Comparison of ENCODE assay signal across 15 cellular contexts in the genomic region with DNA sequence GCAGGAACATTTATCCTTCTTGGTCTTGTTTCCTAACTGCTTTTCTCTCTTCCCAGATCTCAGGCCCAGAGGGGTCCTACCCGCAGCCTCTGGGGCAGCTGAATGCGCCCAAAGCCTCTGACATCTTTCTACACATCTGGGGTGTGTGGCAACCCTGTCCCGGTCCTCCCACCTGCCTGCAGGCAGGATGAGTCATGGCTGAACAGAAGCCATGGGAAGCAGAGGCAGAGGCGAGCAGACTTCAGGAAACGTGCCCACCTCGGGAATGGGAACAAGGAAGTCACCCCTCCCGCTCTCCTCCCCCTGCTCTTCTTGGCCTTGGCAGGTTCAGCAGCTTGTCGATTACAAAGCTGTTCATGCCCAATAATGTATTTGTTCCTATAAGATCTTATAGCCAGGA. TPM values are rescaled to one million over a fixed set of nuclear protein-coding genes. Genes with fewer than 3 reads are reported as not detected.
DNase-seq lines count a peak whose midpoint lies in the region; ATAC-seq, FAIRE-seq and TF ChIP-seq lines count a peak whose summit lies in the region.
"Had no signal": no experiment of that assay in that cellular context is flagged by ENCODE, and none has a peak within 500 bp of the region (broad histone marks: within the 10 kb centered on the region; RNA-seq: fewer than 3 reads in every experiment).

No MANE protein-coding gene starts in this region.

- no peaks in the 10 kb centered on the region for H3K9me3 ChIP-seq in HepG2 (ENCODE audit: low read length)
- H3K9me3 ChIP-seq in right lobe of liver, result no peaks in the 10 kb centered on the region
- H3K9me3 ChIP-seq in CD4-positive, alpha-beta memory T cell (ENCODE audit: control insufficient read depth in 1 of 2, low read length in 2 of 2), result no peaks in the 10 kb centered on the region
- no peaks in the 10 kb centered on the region for H3K9me3 ChIP-seq in suprapubic skin
- H3K9me3 ChIP-seq: thyroid gland had no signal

- no peak overlapping the region for H3K4me3 Mint-ChIP-seq in CD4-positive, alpha-beta memory T cell

- TF ChIP-seq CTCF in HepG2 (CRISPR knock-in tag; IDR thresholded peaks at IDR 0.05) (no peak), right lobe of liver (IDR thresholded peaks at IDR 0.05) (no peak), foreskin fibroblast (IDR thresholded peaks at IDR 0.05; ENCODE audit: low read depth, low read length) (no peak), suprapubic skin (IDR thresholded peaks at IDR 0.05) (no peak)

- in situ Hi-C loops in HepG2 (cut with HindIII; ENCODE audit: extremely low pct_ligation_motif_present, low pct_unique_long_range_greater_than_20kb), result loop anchor here (10.0 kb wide), 1 partner anchor 224 kb away; no protein-coding TSS in a partner anchor

- intact Hi-C loops in HepG2 (cut with micrococcal nuclease; ENCODE audit: unreplicated experiment), result no loop called here
- intact Hi-C loops in right lobe of liver (cut with DNase I), result no loop called here
- intact Hi-C loops in CD4-positive, alpha-beta memory T cell (cut with micrococcal nuclease), result no loop called here

- POLR2A ChIA-PET in HepG2 (lab: Yijun Ruan, JAX), result no interaction called here
- POLR2A ChIA-PET in CD4-positive, alpha-beta memory T cell (lab: Charles Lee; ENCODE audit: partially characterized antibody), result no interaction called here

- H3K79me2 ChIP-seq in HepG2 (ENCODE audit: insufficient read depth, low read length), result no peaks in the 10 kb centered on the region

- H2AFZ ChIP-seq in HepG2 (ENCODE audit: low read length), result no peak overlapping the region

- H3K4me2 ChIP-seq in HepG2 (ENCODE audit: low read depth, low read length), result no peak overlapping the region

- H3K27me3 ChIP-seq in HepG2 (ENCODE audit: control insufficient read depth in 1 of 2, insufficient read depth in 2 of 2, low read length in 2 of 2), result no peaks in the 10 kb centered on the region
- no peaks in the 10 kb centered on the region for H3K27me3 ChIP-seq in right lobe of liver
- no peaks in the 10 kb centered on the region for H3K27me3 ChIP-seq in CD4-positive, alpha-beta memory T cell (ENCODE audit: insufficient read depth, low read length)
- no peaks in the 10 kb centered on the region for H3K27me3 ChIP-seq in suprapubic skin
- H3K27me3 ChIP-seq: thyroid gland had no signal

- FAIRE-seq in HepG2 (lab: Jason Lieb, UNC), result no peak

- H3K4me3 ChIP-seq in HepG2 (replicated peaks in 1 of 3; ENCODE audit: insufficient read depth in 1 of 3, low read depth in 2 of 3, low read length in 3 of 3), result no peak overlapping the region
- no peak overlapping the region for H3K4me3 ChIP-seq in right lobe of liver
- H3K4me3 ChIP-seq in foreskin fibroblast (ENCODE audit: low read depth in 1 of 2, low read length in 2 of 2), result no peak overlapping the region
- no peak overlapping the region for H3K4me3 ChIP-seq in CD4-positive, alpha-beta memory T cell (ENCODE audit: low read length in 2 of 2)
- H3K4me3 ChIP-seq in suprapubic skin, result no peak overlapping the region
- H3K4me3 ChIP-seq: thyroid gland had no signal

- no TSS peak for BruUV-seq in HepG2 (replicated peaks; lab: Mats Ljungman, UMichigan)

- TF ChIP-seq RAD21 in HepG2 (CRISPR knock-in tag; IDR thresholded peaks at IDR 0.05), result no peak

- no peaks in the 10 kb centered on the region for H3K36me3 ChIP-seq in HepG2 (replicated peaks in 1 of 2; ENCODE audit: control insufficient read depth in 1 of 2, insufficient read depth in 2 of 2, low read length in 2 of 2)
- H3K36me3 ChIP-seq in right lobe of liver, result no peaks in the 10 kb centered on the region
- H3K36me3 ChIP-seq in CD4-positive, alpha-beta memory T cell (ENCODE audit: insufficient read depth, low read length), result no peaks in the 10 kb centered on the region
- no peaks in the 10 kb centered on the region for H3K36me3 ChIP-seq in suprapubic skin
- H3K36me3 ChIP-seq: thyroid gland had no signal

- no peaks in the 10 kb centered on the region for H4K20me1 ChIP-seq in HepG2 (ENCODE audit: insufficient read depth, low read length)

- WGBS in HepG2 (ENCODE audit: low lambda C conversion rate), result 22% methylated on average over 8 of the region's 8 CpGs
- WGBS in right lobe of liver (ENCODE audit: insufficient coverage, low coverage, low lambda C conversion rate, missing lambda C conversion rate), result 64% methylated on average over 8 of the region's 8 CpGs
- WGBS in suprapubic skin, result 31% methylated on average over 8 of the region's 8 CpGs

- ATAC-seq in HepG2, result peak; percentile 44
- no peak for ATAC-seq in right lobe of liver

- H3K9ac ChIP-seq in HepG2 (ENCODE audit: insufficient read depth, low read depth, low read length), result no peak overlapping the region

- peaks cover 6% of the 10 kb centered on the region; the same call in 1 of the 2 replicates for H3K4me1 ChIP-seq in HepG2 (ENCODE audit: insufficient read depth, low read length)
- H3K4me1 ChIP-seq in right lobe of liver, result no peaks in the 10 kb centered on the region
- H3K4me1 ChIP-seq in CD4-positive, alpha-beta memory T cell (ENCODE audit: insufficient read depth, low read length), result no peaks in the 10 kb centered on the region
- H3K4me1 ChIP-seq in suprapubic skin, result no peaks in the 10 kb centered on the region
- H3K4me1 ChIP-seq: thyroid gland had no signal

- peaks cover 0 to 7% (median 0%) of the 10 kb centered on the region in 8 donors for H3K9me3 Mint-ChIP-seq in CD4-positive, alpha-beta memory T cell

- CTCF ChIA-PET in HepG2 (lab: Yijun Ruan, JAX; ENCODE audit: low intra/inter-chr PET ratio, low total read pairs), result interaction anchor here (1.6 to 3.0 kb wide), 2 partner anchors 66 to 69 kb away, joined by 15 to 32 read pairs; no protein-coding TSS in a partner anchor
- CTCF ChIA-PET in CD4-positive, alpha-beta memory T cell (lab: Charles Lee; ENCODE audit: partially characterized antibody), result no interaction called here

- H3K27me3 Mint-ChIP-seq in CD4-positive, alpha-beta memory T cell, result peaks cover 1 to 11% of the 10 kb centered on the region in 2 donors

- TF ChIP-seq EP300 in HepG2 (IDR thresholded peaks at IDR 0.05; ENCODE audit: low read depth in 2 of 2, low read length in 2 of 2) (no peak), HepG2 (CRISPR knock-in tag; IDR thresholded peaks at IDR 0.05; ENCODE audit: borderline replicate concordance) (no peak), suprapubic skin (IDR thresholded peaks at IDR 0.05) (no peak)

- TF ChIP-seq POLR2A in HepG2 (IDR thresholded peaks at IDR 0.05; ENCODE audit: insufficient read depth in 1 of 2, low read depth in 2 of 2, low read length in 2 of 2), result no peak
- no peak for TF ChIP-seq POLR2A in right lobe of liver (IDR thresholded peaks at IDR 0.05)
- no peak for TF ChIP-seq POLR2A in suprapubic skin (IDR thresholded peaks at IDR 0.05)

- H3K27ac Mint-ChIP-seq in CD4-positive, alpha-beta memory T cell, result no peak overlapping the region

- no peak for DNase-seq in HepG2 (ENCODE audit: low spot score)
- no peak for DNase-seq in right lobe of liver
- DNase-seq in RKO (ENCODE audit: low spot score), result peak; percentile 21
- DNase-seq in foreskin fibroblast, result peak; percentile 26 to 70
- DNase-seq in CD4-positive, alpha-beta memory T cell, result no peak
- DNase-seq in suprapubic skin (ENCODE audit: low spot score in 2 of 2), result no peak
- DNase-seq in cerebellar cortex (ENCODE audit: low spot score), result no peak
- no peak for DNase-seq in medulla oblongata (ENCODE audit: extremely low spot score)
- DNase-seq: activated CD8-positive, alpha-beta memory T cell treated with anti-CD3 and anti-CD28 coated beads, Interleukin-2, amount 50 U/mL, for 48 hours; AML-193; effector memory CD4-positive, alpha-beta T cell; GDM1; NCI-H187 treated with DMSO at 0.1 percent for 48 hours; T1000; thyroid gland had no signal

- no peaks in the 10 kb centered on the region for H3K36me3 Mint-ChIP-seq in CD4-positive, alpha-beta memory T cell

- H3K27ac ChIP-seq in HepG2 (ENCODE audit: extremely low read length, insufficient read depth, low read length) (no peak overlapping the region), right lobe of liver (no peak overlapping the region), suprapubic skin (no peak overlapping the region)
- H3K27ac ChIP-seq in CD4-positive, alpha-beta memory T cell (ENCODE audit: low read depth, low read length), result no peak overlapping the region
- H3K27ac ChIP-seq: thyroid gland had no signal

- H3K4me1 Mint-ChIP-seq in CD4-positive, alpha-beta memory T cell, result peaks cover 0 to 2% (median 0%) of the 10 kb centered on the region in 4 donors

TF ChIP-seq in HepG2, 621 proteins besides CTCF, POLR2A, EP300 and RAD21 (continues in another document):
- TF ChIP-seq NR3C1 (CRISPR knock-in tag; IDR thresholded peaks at IDR 0.05), result no peak

RNA-seq across cellular contexts. Expression of a gene that starts 10.6 kb away (rescaled TPM):
- total RNA-seq in HepG2 (2016; rRNA removed; fragmentation: Illumina TruSeq; extraction: Trizol) (0.09 and 0.15 TPM in 2 replicates), right lobe of liver (not detected), suprapubic skin (not detected)
- not detected in 2 replicates for total RNA-seq in HepG2 (2016; cell fraction: cytosol; rRNA removed; fragmentation: Illumina TruSeq; extraction: Trizol; ENCODE audit: low read depth)
- 0.24 TPM in 1 of 2 replicates, not detected in the other for total RNA-seq in HepG2 (2016; cell fraction: insoluble cytoplasmic fraction; rRNA removed; fragmentation: Illumina TruSeq; extraction: Trizol)
- 0.09 and 0.17 TPM in 2 replicates for total RNA-seq in HepG2 (2016; cell fraction: membrane; rRNA removed; fragmentation: Illumina TruSeq; extraction: Trizol)
- 0.22 TPM in 1 of 2 replicates, not detected in the other for total RNA-seq in HepG2 (2016; cell fraction: nucleus; rRNA removed; fragmentation: Illumina TruSeq; extraction: Trizol)
- 0.12 and 0.17 TPM in 2 replicates for polyA plus RNA-seq in HepG2 (2011; rRNA removed)
- polyA plus RNA-seq in HepG2 (2011; cell fraction: cytosol; rRNA removed), result 0.09 and 0.19 TPM in 2 replicates
- polyA plus RNA-seq in HepG2 (2011; cell fraction: nucleus; rRNA removed), result 0.14 and 0.16 TPM in 2 replicates
- 0.05 TPM in 1 of 2 replicates, not detected in the other for polyA plus RNA-seq in HepG2 (2012)
- 0.07 and 0.10 TPM in 2 replicates for polyA plus RNA-seq in HepG2 (2016; cell fraction: cytosol; fragmentation: Illumina TruSeq; extraction: Trizol; ENCODE audit: low read depth)
- 0.13 TPM in 2 replicates for polyA plus RNA-seq in HepG2 (2016; cell fraction: insoluble cytoplasmic fraction; fragmentation: Illumina TruSeq; extraction: Trizol; ENCODE audit: low read depth)
- polyA plus RNA-seq in HepG2 (2016; cell fraction: membrane; fragmentation: Illumina TruSeq; extraction: Trizol; ENCODE audit: low read depth), result 0.15 and 0.18 TPM in 2 replicates
- polyA plus RNA-seq in HepG2 (2016; cell fraction: nucleus; fragmentation: Illumina TruSeq; extraction: Trizol; ENCODE audit: insufficient read depth, low read depth), result 0.33 and 0.39 TPM in 2 replicates
- polyA minus RNA-seq in HepG2 (2011; rRNA and poly(A)+ RNA removed; ENCODE audit: low replicate concordance), result 0.18 TPM in 1 of 2 replicates, not detected in the other
- 0.26 TPM in 1 of 2 replicates, not detected in the other for polyA minus RNA-seq in HepG2 (2011; cell fraction: cytosol; rRNA and poly(A)+ RNA removed)
- polyA minus RNA-seq in HepG2 (2011; cell fraction: nucleus; rRNA and poly(A)+ RNA removed), result not detected in 2 replicates
- not detected for total RNA-seq in CD4-positive, alpha-beta memory T cell
- polyA plus RNA-seq in CD4-positive, alpha-beta memory T cell, result not detected
- total RNA-seq: thyroid gland had no signal

Comparison
In these comparisons a context has a peak if more than half of its experiments do, and no peak if none do; other contexts are left out.
1. DNase-seq: peak in RKO (single experiment) and foreskin fibroblast (2 of 2); none in HepG2 (single experiment), right lobe of liver (0 of 3), CD4-positive, alpha-beta memory T cell (0 of 5), suprapubic skin (0 of 2), cerebellar cortex (single experiment) and medulla oblongata (single experiment).